Comparison of ENCODE assay signal across 2 cellular contexts in genomic region chr5:126364206-126364902, GRCh38.
TF ChIP-seq lines count a peak whose summit lies in the region.

No MANE protein-coding gene starts in this region.

TF ChIP-seq in K562, 482 proteins besides CTCF, POLR2A, EP300 and RAD21:
- TF ChIP-seq C11orf30 (IDR thresholded peaks at IDR 0.05; ENCODE audit: low read depth), result no peak
- TF ChIP-seq PRPF4 (IDR thresholded peaks at IDR 0.05; ENCODE audit: insufficient read depth, low read depth, low read length, poor library complexity, severe bottlenecking), result no peak
- no peak for TF ChIP-seq ZNF780A (CRISPR knock-in tag; IDR thresholded peaks at IDR 0.05)
- TF ChIP-seq JUND (IDR thresholded peaks at IDR 0.05; ENCODE audit: borderline replicate concordance, low read depth, low read length), result no peak
- no peak for TF ChIP-seq JUND (tag; IDR thresholded peaks at IDR 0.05; ENCODE audit: borderline replicate concordance, low read depth, low read length)

TF ChIP-seq in liver, 16 proteins besides CTCF, POLR2A, EP300 and RAD21:
- TF ChIP-seq, protein P1, sequence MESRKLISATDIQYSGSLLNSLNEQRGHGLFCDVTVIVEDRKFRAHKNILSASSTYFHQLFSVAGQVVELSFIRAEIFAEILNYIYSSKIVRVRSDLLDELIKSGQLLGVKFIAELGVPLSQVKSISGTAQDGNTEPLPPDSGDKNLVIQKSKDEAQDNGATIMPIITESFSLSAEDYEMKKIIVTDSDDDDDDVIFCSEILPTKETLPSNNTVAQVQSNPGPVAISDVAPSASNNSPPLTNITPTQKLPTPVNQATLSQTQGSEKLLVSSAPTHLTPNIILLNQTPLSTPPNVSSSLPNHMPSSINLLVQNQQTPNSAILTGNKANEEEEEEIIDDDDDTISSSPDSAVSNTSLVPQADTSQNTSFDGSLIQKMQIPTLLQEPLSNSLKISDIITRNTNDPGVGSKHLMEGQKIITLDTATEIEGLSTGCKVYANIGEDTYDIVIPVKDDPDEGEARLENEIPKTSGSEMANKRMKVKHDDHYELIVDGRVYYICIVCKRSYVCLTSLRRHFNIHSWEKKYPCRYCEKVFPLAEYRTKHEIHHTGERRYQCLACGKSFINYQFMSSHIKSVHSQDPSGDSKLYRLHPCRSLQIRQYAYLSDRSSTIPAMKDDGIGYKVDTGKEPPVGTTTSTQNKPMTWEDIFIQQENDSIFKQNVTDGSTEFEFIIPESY (IDR thresholded peaks at IDR 0.05), result no peak
- TF ChIP-seq TAF1 (conservative IDR thresholded peaks at IDR 0.05) (no peak), HNF4A (conservative IDR thresholded peaks at IDR 0.05) (no peak), NR2F2 (IDR thresholded peaks at IDR 0.05) (no peak), GABPA (IDR thresholded peaks at IDR 0.05 in 1 of 2, conservative IDR thresholded peaks at IDR 0.05 in 1 of 2) (no peak), RXRA (IDR thresholded peaks at IDR 0.05) (no peak), MAX (IDR thresholded peaks at IDR 0.05) (no peak), SP1 (IDR thresholded peaks at IDR 0.05) (no peak), FOXA1 (IDR thresholded peaks at IDR 0.05) (no peak), EGR1 (IDR thresholded peaks at IDR 0.05; ENCODE audit: low read depth in 2 of 2) (no peak), REST (IDR thresholded peaks at IDR 0.05) (no peak), FOXA2 (IDR thresholded peaks at IDR 0.05) (no peak), HNF4G (IDR thresholded peaks at IDR 0.05) (no peak), JUND (IDR thresholded peaks at IDR 0.05) (no peak), YY1 (IDR thresholded peaks at IDR 0.05) (no peak)
- TF ChIP-seq, protein P2, sequence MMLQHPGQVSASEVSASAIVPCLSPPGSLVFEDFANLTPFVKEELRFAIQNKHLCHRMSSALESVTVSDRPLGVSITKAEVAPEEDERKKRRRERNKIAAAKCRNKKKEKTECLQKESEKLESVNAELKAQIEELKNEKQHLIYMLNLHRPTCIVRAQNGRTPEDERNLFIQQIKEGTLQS (IDR thresholded peaks at IDR 0.05), result no peak
